ENCODE assay signal across 1 cellular context in genomic region chr11:60878245-60879101, GRCh38.
TF ChIP-seq lines count a peak whose summit lies in the region.

No MANE protein-coding gene starts in this region.

TF ChIP-seq in SK-N-SH, 30 proteins besides CTCF, POLR2A, EP300 and RAD21:
- TF ChIP-seq CHD2 (IDR thresholded peaks at IDR 0.05; ENCODE audit: low read length, partially characterized antibody) = no peak
- TF ChIP-seq MAX (IDR thresholded peaks at IDR 0.05; ENCODE audit: low read depth) = no peak
- no peak for TF ChIP-seq TCF12 (IDR thresholded peaks at IDR 0.05)
- TF ChIP-seq, protein P1, sequence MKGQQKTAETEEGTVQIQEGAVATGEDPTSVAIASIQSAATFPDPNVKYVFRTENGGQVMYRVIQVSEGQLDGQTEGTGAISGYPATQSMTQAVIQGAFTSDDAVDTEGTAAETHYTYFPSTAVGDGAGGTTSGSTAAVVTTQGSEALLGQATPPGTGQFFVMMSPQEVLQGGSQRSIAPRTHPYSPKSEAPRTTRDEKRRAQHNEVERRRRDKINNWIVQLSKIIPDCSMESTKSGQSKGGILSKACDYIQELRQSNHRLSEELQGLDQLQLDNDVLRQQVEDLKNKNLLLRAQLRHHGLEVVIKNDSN (IDR thresholded peaks at IDR 0.05; ENCODE audit: borderline replicate concordance, low read depth) = no peak
- TF ChIP-seq FOXM1 (IDR thresholded peaks at IDR 0.05; ENCODE audit: low read depth) = no peak
- no peak for TF ChIP-seq RFX5 (IDR thresholded peaks at IDR 0.05; ENCODE audit: low read length)
- no peak for TF ChIP-seq FOSL2 (IDR thresholded peaks at IDR 0.05; ENCODE audit: borderline replicate concordance, low read depth)
- TF ChIP-seq JUND (IDR thresholded peaks at IDR 0.05) = no peak
- no peak for TF ChIP-seq GABPA (IDR thresholded peaks at IDR 0.05; ENCODE audit: low read depth)
- no peak for TF ChIP-seq NFIC (IDR thresholded peaks at IDR 0.05; ENCODE audit: borderline replicate concordance)
- no peak for TF ChIP-seq PBX3 (IDR thresholded peaks at IDR 0.05)
- no peak for TF ChIP-seq USF2 (IDR thresholded peaks at IDR 0.05; ENCODE audit: borderline replicate concordance, low read depth, low read length)
- TF ChIP-seq TAF1 (IDR thresholded peaks at IDR 0.05; ENCODE audit: borderline replicate concordance, low read depth, low read length) = no peak
- TF ChIP-seq RXRA (IDR thresholded peaks at IDR 0.05; ENCODE audit: borderline replicate concordance, low read depth) = no peak
TF ChIP-seq in SK-N-SH: peak in this region for 0.
